Comparison of ENCODE assay signal across 8 cellular contexts in the genomic region with DNA sequence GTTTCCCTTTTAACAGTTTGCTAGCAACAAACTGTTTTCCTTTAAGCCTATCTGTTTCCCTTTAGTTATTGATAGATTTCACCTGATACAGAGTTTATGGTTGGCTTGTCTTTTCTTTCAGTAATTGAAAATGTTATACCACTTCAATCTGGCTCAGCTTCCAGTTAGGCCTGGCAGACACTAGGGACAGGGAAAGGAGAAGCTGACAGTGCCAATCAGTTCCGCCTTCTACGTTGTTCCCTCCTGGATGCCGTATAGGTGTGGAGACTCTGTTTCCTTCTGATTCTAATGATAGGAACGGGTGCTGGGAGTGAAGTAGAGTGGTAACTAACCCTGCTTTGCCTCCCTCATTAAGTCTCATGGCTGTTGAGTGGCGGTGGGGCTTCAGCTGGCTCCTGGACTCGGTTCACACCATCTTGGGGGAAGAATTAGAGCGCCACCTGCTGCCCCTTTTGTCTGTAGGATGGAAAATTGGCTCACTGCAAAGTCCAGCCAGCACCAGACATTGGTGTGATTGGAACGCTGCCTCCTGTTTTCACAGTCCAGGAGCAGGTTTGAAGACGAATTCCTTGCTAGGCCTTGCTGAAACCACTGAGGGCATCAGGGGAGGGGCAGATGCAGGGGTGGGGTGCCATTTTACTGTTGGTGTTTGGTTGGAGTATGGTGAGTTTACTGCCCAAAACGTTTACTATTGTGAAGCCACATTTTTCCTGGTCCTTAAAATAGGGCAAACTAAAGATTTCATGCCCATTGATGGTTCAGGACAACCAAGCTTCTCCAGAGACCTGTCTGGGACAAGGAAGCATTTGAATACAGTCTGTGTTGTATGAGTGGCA.
DNase-seq lines count a peak whose midpoint lies in the region; ATAC-seq and TF ChIP-seq lines count a peak whose summit lies in the region.

No MANE protein-coding gene starts in this region.

- TF ChIP-seq CTCF in AG04449 (IDR thresholded peaks at IDR 0.05; ENCODE audit: insufficient read depth, low read length, missing control alignments) (peak; percentile 17), body of pancreas (IDR thresholded peaks at IDR 0.05) (peak in 3 of 7 experiments; percentile 26 to 46 (median 28)), right lobe of liver (IDR thresholded peaks at IDR 0.05) (peak; percentile 42 to 59 (median 52))

- H3K9me3 ChIP-seq in body of pancreas (no peaks in the 10 kb centered on the region), right lobe of liver (peaks cover 0 to under 1% (median 0%) of the 10 kb centered on the region in 4 donors)

- no peak overlapping the region for H3K27ac ChIP-seq in body of pancreas
- no peak overlapping the region for H3K27ac ChIP-seq in right lobe of liver

- no peak overlapping the region for H3K4me3 ChIP-seq in AG04449 (ENCODE audit: low read depth, low read length)
- H3K4me3 ChIP-seq in body of pancreas, result no peak overlapping the region
- peak overlapping the region in 1 of 3 donors; percentile 18 for H3K4me3 ChIP-seq in right lobe of liver

- CTCF ChIA-PET in AG04449 (lab: Yijun Ruan, JAX), result no interaction called here

- ATAC-seq in GM18505 (IDR thresholded peaks at IDR 0.05; ENCODE audit: unreplicated experiment), result peak; percentile 80
- peak; percentile 73 for ATAC-seq in HG03457 (IDR thresholded peaks at IDR 0.05; ENCODE audit: unreplicated experiment)
- ATAC-seq in body of pancreas, result no peak
- peak; percentile 88 to 98 (median 96) for ATAC-seq in right lobe of liver
- no peak for ATAC-seq in stimulated activated effector memory CD8-positive, alpha-beta T cell treated with anti-CD3 and anti-CD28 coated beads, Interleukin-12 subunit alpha, Interleukin-12 subunit beta, amount 100 ng/mL, for 72 hours
- no peak for ATAC-seq in HG03571 (IDR thresholded peaks at IDR 0.05; ENCODE audit: unreplicated experiment)

- H3K4me1 Mint-ChIP-seq in stimulated activated effector memory CD8-positive, alpha-beta T cell treated with anti-CD3 and anti-CD28 coated beads, Interleukin-12 subunit alpha, Interleukin-12 subunit beta, amount 100 ng/mL, for 72 hours, result no peaks in the 10 kb centered on the region

- H3K4me1 ChIP-seq in body of pancreas (no peaks in the 10 kb centered on the region), right lobe of liver (no peaks in the 10 kb centered on the region)

- intact Hi-C loops in body of pancreas (cut with DNase I) (no loop called here), right lobe of liver (cut with DNase I) (no loop called here)

- DNase-seq in AG04449 (ENCODE audit: low read depth, low spot score) (no peak), NCI-H524 (lab: John Stamatoyannopoulos, UW) (peak; percentile 84), body of pancreas (peak; percentile 40 to 68 (median 48)), right lobe of liver (peak in 2 of 3 donors; percentile 72 to 83)
- DNase-seq in stimulated activated effector memory CD8-positive, alpha-beta T cell treated with anti-CD3 and anti-CD28 coated beads, Interleukin-12 subunit alpha, Interleukin-12 subunit beta, amount 100 ng/mL, for 72 hours (ENCODE audit: low spot score in 2 of 2), result no peak

- H3K27ac Mint-ChIP-seq in stimulated activated effector memory CD8-positive, alpha-beta T cell treated with anti-CD3 and anti-CD28 coated beads, Interleukin-12 subunit alpha, Interleukin-12 subunit beta, amount 100 ng/mL, for 72 hours, result no peak overlapping the region

- no peak for TF ChIP-seq POLR2A in GM18505 (IDR thresholded peaks at IDR 0.05; ENCODE audit: borderline replicate concordance, extremely low read depth, insufficient read depth, insufficient read length)
- no peak for TF ChIP-seq POLR2A in body of pancreas (IDR thresholded peaks at IDR 0.05)
- no peak for TF ChIP-seq POLR2A in right lobe of liver (IDR thresholded peaks at IDR 0.05)

- POLR2A ChIA-PET in AG04449 (lab: Yijun Ruan, JAX), result no interaction called here

- WGBS in body of pancreas, 2 donors, result 27 to 29% methylated on average over 9 to 10 of the region's 10 CpGs
- 10% methylated on average over 9 of the region's 10 CpGs for WGBS in right lobe of liver (ENCODE audit: insufficient coverage, low coverage, low lambda C conversion rate, missing lambda C conversion rate)

- H3K4me3 Mint-ChIP-seq in stimulated activated effector memory CD8-positive, alpha-beta T cell treated with anti-CD3 and anti-CD28 coated beads, Interleukin-12 subunit alpha, Interleukin-12 subunit beta, amount 100 ng/mL, for 72 hours, result no peak overlapping the region

- H3K27me3 ChIP-seq in body of pancreas (no peaks in the 10 kb centered on the region), right lobe of liver (no peaks in the 10 kb centered on the region)

- H3K36me3 ChIP-seq in body of pancreas (replicated peaks in 1 of 2; ENCODE audit: insufficient read depth in 1 of 2, low read depth in 2 of 2) (no peaks in the 10 kb centered on the region), right lobe of liver (no peaks in the 10 kb centered on the region)

- peaks cover 3% of the 10 kb centered on the region for H3K9me3 Mint-ChIP-seq in stimulated activated effector memory CD8-positive, alpha-beta T cell treated with anti-CD3 and anti-CD28 coated beads, Interleukin-12 subunit alpha, Interleukin-12 subunit beta, amount 100 ng/mL, for 72 hours

- H3K36me3 Mint-ChIP-seq in stimulated activated effector memory CD8-positive, alpha-beta T cell treated with anti-CD3 and anti-CD28 coated beads, Interleukin-12 subunit alpha, Interleukin-12 subunit beta, amount 100 ng/mL, for 72 hours, result no peaks in the 10 kb centered on the region

Comparison
In these comparisons a context has a peak if more than half of its experiments do, and no peak if none do; other contexts are left out.
1. DNase-seq: peak in NCI-H524 (2 of 2), body of pancreas (4 of 4) and right lobe of liver (2 of 3); none in AG04449 (single experiment) and stimulated activated effector memory CD8-positive, alpha-beta T cell treated with anti-CD3 and anti-CD28 coated beads, Interleukin-12 subunit alpha, Interleukin-12 subunit beta, amount 100 ng/mL, for 72 hours (0 of 2).
2. ATAC-seq: peak in GM18505 (single experiment), HG03457 (single experiment) and right lobe of liver (4 of 4); none in body of pancreas (single experiment), stimulated activated effector memory CD8-positive, alpha-beta T cell treated with anti-CD3 and anti-CD28 coated beads, Interleukin-12 subunit alpha, Interleukin-12 subunit beta, amount 100 ng/mL, for 72 hours (single experiment) and HG03571 (single experiment).